Comparison of ENCODE assay signal across 12 cellular contexts in the genomic region with DNA sequence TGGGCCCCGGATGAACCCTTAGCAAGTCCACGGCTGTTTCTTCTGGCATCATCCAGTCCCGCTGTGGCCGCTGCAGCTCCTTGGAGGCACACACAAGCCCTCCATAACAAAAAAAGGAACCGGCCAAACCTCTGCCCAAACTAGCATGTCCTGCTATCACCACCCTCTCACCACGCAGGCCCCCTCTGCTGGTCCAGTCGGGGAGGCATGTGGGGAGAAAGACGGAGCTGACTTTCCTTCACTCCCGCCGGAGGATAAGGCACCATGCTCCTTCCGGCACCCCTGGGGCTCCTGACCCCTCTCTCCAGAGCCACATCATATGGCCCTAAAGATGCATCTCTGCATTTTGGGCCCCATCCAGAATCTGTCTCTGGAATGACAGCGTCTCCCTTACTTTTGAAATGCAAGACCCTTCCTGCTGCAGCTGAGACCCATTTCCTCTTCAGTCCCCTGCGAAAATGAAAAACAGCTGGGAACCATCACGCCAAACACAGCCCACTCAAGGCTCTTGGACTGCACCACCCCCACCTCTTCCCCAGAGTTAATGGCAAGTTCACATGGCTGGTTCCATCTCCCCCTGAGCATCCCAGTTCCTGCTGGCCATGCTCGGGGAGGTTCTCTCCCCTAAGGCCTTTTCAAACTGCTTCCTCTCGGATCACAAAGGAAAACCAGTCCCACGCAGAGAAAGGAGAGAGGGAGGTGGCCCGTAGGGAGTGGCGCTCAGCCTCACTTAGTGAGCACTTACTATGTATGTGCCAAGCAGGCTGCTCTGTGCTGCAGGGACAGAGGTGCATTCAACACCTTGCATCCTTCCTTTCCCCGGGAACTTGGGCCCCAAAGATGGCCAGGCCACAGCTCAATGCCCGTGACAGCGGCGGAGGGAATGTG. TPM values are rescaled to one million over a fixed set of nuclear protein-coding genes. Genes with fewer than 3 reads are reported as not detected.
A peak's percentile ranks its signal among the peaks of the same experiment; 100 is the strongest.
DNase-seq lines count a peak whose midpoint lies in the region; ATAC-seq and TF ChIP-seq lines count a peak whose summit lies in the region.
"Had no signal": no experiment of that assay in that cellular context is flagged by ENCODE, and none has a peak within 500 bp of the region (broad histone marks: within the 10 kb centered on the region; RNA-seq: fewer than 3 reads in every experiment).

No MANE protein-coding gene starts in this region.

- TF ChIP-seq CTCF in WTC11 (IDR thresholded peaks at IDR 0.05): no peak
- peak in 3 of 4 experiments; percentile 14 to 42 (median 31) for TF ChIP-seq CTCF in sigmoid colon (IDR thresholded peaks at IDR 0.05)

- H3K27me3 ChIP-seq in sigmoid colon: no peaks in the 10 kb centered on the region

- intact Hi-C loops in left ventricle myocardium superior (cut with micrococcal nuclease) (no loop called here), sigmoid colon (cut with DNase I) (no loop called here)

- H3K4me3 Mint-ChIP-seq in WTC11: no peak overlapping the region
- H3K4me3 Mint-ChIP-seq: activated B cell treated with CpG ODN at 0.5 μM for 24 hours; activated T-cell treated with anti-CD3 and anti-CD28 coated beads, Interleukin-2, amount 50 U/mL, for 72 hours had no signal

- no peak for TF ChIP-seq EP300 in sigmoid colon (IDR thresholded peaks at IDR 0.05)

- H3K9me3 Mint-ChIP-seq in WTC11: peaks cover 31% of the 10 kb centered on the region
- H3K9me3 Mint-ChIP-seq: activated B cell treated with CpG ODN at 0.5 μM for 24 hours had no signal

- H3K9me3 ChIP-seq in sigmoid colon: no peaks in the 10 kb centered on the region

- H3K36me3 Mint-ChIP-seq in WTC11: no peaks in the 10 kb centered on the region

- peak overlapping the region in 3 of 4 donors; percentile 14 to 46 (median 15) for H3K27ac ChIP-seq in sigmoid colon

- ATAC-seq in WTC11 (peak; percentile 89), left ventricle myocardium superior (peak; percentile 0)
- ATAC-seq: activated T-cell treated with anti-CD3 and anti-CD28 coated beads, Interleukin-2, amount 50 U/mL, for 72 hours had no signal

- peaks cover 0 to 37% (median 14%) of the 10 kb centered on the region in 4 donors for H3K4me1 ChIP-seq in sigmoid colon

- H3K27ac Mint-ChIP-seq in WTC11: no peak overlapping the region
- H3K27ac Mint-ChIP-seq: activated B cell treated with CpG ODN at 0.5 μM for 24 hours; activated T-cell treated with anti-CD3 and anti-CD28 coated beads, Interleukin-2, amount 50 U/mL, for 72 hours had no signal

- peak; percentile 62 for DNase-seq in ELF-1 (ENCODE audit: low read depth, low spot score)
- peak; percentile 64 for DNase-seq in WTC11 (ENCODE audit: low spot score)
- DNase-seq in left ventricle myocardium superior: peak; percentile 57
- no peak for DNase-seq in sigmoid colon
- no peak for DNase-seq in NCI-H187 treated with DMSO at 0.1 percent for 48 hours (lab: John Stamatoyannopoulos, UW)
- DNase-seq in NCI-H69 (lab: John Stamatoyannopoulos, UW): no peak
- DNase-seq in T-helper 2 cell: no peak
- DNase-seq: activated B cell treated with CpG ODN at 0.5 μM for 24 hours; activated T-cell treated with anti-CD3 and anti-CD28 coated beads, Interleukin-2, amount 50 U/mL, for 72 hours; aorta; NCI-H1417; NCI-H524 treated with DMSO at 0.1 percent for 48 hours had no signal

- H3K36me3 ChIP-seq in sigmoid colon: no peaks in the 10 kb centered on the region

- peaks cover 24% of the 10 kb centered on the region for H3K27me3 Mint-ChIP-seq in WTC11 (ENCODE audit: low read depth)

- H3K4me1 Mint-ChIP-seq in WTC11: peaks cover 21% of the 10 kb centered on the region

- POLR2A ChIA-PET in WTC11 (lab: Charles Lee): interaction anchor here (0.5 to 1.4 kb wide), 3 partner anchors 17 to 138 kb away, joined by 4 to 5 read pairs (median 4); no protein-coding TSS in a partner anchor

- 74 to 79% methylated on average over 23 of the region's 23 CpGs for WGBS in sigmoid colon, 2 donors

- TF ChIP-seq POLR2A in sigmoid colon (IDR thresholded peaks at IDR 0.05): no peak

- CTCF ChIA-PET in WTC11 (lab: Charles Lee): interaction anchor here (0.6 to 5.0 kb wide), 29 partner anchors 8 to 319 kb away, joined by 3 to 92 read pairs (median 5); partner anchors contain the start of gene COL6A3

- H3K4me3 ChIP-seq in sigmoid colon: peak overlapping the region in 2 of 4 donors; percentile 11 to 18

TF ChIP-seq in WTC11, 78 proteins besides CTCF, POLR2A, EP300 and RAD21:
- TF ChIP-seq NFYB (CRISPR knock-in tag; conservative IDR thresholded peaks at IDR 0.05; ENCODE audit: low read depth): no peak
- no peak for TF ChIP-seq GRHL2 (CRISPR knock-in tag; IDR thresholded peaks at IDR 0.05; ENCODE audit: insufficient replicate concordance, severe bottlenecking)
- 0 out of 2 replicates have a peak, but pooled peaks have one; percentile 8 for TF ChIP-seq TP53 (CRISPR knock-in tag; IDR thresholded peaks at IDR 0.05)
- TF ChIP-seq, protein P1, sequence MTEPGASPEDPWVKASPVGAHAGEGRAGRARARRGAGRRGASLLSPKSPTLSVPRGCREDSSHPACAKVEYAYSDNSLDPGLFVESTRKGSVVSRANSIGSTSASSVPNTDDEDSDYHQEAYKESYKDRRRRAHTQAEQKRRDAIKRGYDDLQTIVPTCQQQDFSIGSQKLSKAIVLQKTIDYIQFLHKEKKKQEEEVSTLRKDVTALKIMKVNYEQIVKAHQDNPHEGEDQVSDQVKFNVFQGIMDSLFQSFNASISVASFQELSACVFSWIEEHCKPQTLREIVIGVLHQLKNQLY (CRISPR knock-in tag; IDR thresholded peaks at IDR 0.05): no peak
- TF ChIP-seq ARID4B (CRISPR knock-in tag; IDR thresholded peaks at IDR 0.05; ENCODE audit: borderline replicate concordance): no peak
- no peak for TF ChIP-seq ELF4 (CRISPR knock-in tag; IDR thresholded peaks at IDR 0.05; ENCODE audit: low read depth)
- TF ChIP-seq, protein P2, sequence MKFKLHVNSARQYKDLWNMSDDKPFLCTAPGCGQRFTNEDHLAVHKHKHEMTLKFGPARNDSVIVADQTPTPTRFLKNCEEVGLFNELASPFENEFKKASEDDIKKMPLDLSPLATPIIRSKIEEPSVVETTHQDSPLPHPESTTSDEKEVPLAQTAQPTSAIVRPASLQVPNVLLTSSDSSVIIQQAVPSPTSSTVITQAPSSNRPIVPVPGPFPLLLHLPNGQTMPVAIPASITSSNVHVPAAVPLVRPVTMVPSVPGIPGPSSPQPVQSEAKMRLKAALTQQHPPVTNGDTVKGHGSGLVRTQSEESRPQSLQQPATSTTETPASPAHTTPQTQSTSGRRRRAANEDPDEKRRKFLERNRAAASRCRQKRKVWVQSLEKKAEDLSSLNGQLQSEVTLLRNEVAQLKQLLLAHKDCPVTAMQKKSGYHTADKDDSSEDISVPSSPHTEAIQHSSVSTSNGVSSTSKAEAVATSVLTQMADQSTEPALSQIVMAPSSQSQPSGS (CRISPR knock-in tag; IDR thresholded peaks at IDR 0.05; ENCODE audit: borderline replicate concordance, low read depth): no peak
- no peak for TF ChIP-seq ATF1 (CRISPR knock-in tag; IDR thresholded peaks at IDR 0.05)

RNA-seq across cellular contexts. Expression of gene MLPH, which starts 35.2 kb away (rescaled TPM):
- 7.7 to 10.3 TPM (median 9.7 TPM) in 3 replicates for total RNA-seq in WTC11 (2021)
- total RNA-seq in left ventricle myocardium superior: 88.9 TPM
- total RNA-seq in sigmoid colon: 10 to 100 TPM in 1 of 4 donors, 1 to 10 TPM in 3; 1.8 to 21.9 (median 4.6) TPM
- polyA plus RNA-seq in sigmoid colon: 10 to 100 TPM; 45.0 to 79.3 (median 56.2) TPM
- total RNA-seq: activated B cell treated with CpG ODN at 0.5 μM for 24 hours had no signal

RNA-seq across cellular contexts. Expression of gene COL6A3, which starts 37.9 kb away (rescaled TPM):
- total RNA-seq in WTC11 (2021) (2.6 to 4.4 TPM (median 3.9 TPM) in 3 replicates), left ventricle myocardium superior (59.5 TPM), sigmoid colon (100 to 1,000 TPM; 233 to 715 (median 381) TPM)
- 10 to 100 TPM in 1 of 3 donors, 1 to 10 TPM in 2; 2.8 to 66.9 (median 9.0) TPM for polyA plus RNA-seq in sigmoid colon

Comparison
In these comparisons a context has a peak if more than half of its experiments do, and no peak if none do; other contexts are left out.
1. DNase-seq: peak in ELF-1 (single experiment), WTC11 (single experiment) and left ventricle myocardium superior (single experiment); none in sigmoid colon (single experiment), NCI-H187 treated with DMSO at 0.1 percent for 48 hours (single experiment), NCI-H69 (single experiment) and T-helper 2 cell (0 of 5).
2. RNA of gene COL6A3, which starts 37.9 kb away (total RNA-seq): 233 to 715 TPM in sigmoid colon and 59.5 TPM in left ventricle myocardium superior (single experiment); 2.6 to 4.4 TPM in WTC11; every median in the first group is over 10 times any median in the second.